26 cellular contexts compared by ENCODE assay signal in the genomic region with DNA sequence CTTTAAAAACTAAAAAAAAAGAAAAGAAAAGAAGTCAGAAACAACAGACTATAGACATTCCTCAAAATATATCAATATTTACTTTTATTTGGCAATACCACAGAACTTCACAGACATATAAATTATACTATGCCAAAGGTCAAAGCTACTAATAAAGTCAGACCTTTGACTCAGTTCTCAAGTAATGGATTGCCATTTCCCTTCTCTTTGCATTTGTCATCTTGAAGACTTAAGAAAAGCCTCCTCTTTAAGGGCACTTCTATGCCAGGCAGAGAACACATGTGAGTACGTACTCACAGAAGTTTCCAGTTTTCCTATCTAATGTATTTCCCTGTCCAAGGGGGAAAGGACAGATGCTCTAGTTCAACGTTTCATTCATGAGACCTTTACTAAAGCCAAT. TPM values are rescaled to one million over a fixed set of nuclear protein-coding genes. Genes with fewer than 3 reads are reported as not detected.
DNase-seq lines count a peak whose midpoint lies in the region; ATAC-seq and TF ChIP-seq lines count a peak whose summit lies in the region.
"Had no signal": no experiment of that assay in that cellular context is flagged by ENCODE, and none has a peak within 500 bp of the region (broad histone marks: within the 10 kb centered on the region; RNA-seq: fewer than 3 reads in every experiment).

No MANE protein-coding gene starts in this region.

- intact Hi-C loops in colonic mucosa (cut with DNase I): no loop called here

- H3K4me1 ChIP-seq in BLaER1 (peaks cover 19% of the 10 kb centered on the region), Karpas-422 (ENCODE audit: low read length) (peaks cover 42% of the 10 kb centered on the region), colonic mucosa (no peaks in the 10 kb centered on the region)
- H3K4me1 ChIP-seq: pancreas, right atrium auricular region had no signal

- DNase-seq in ELR (ENCODE audit: low read depth): peak; percentile 6
- DNase-seq in Karpas-422: no peak
- DNase-seq in left lobe of liver (ENCODE audit: low spot score): no peak
- DNase-seq in GF-D8 (lab: John Stamatoyannopoulos, UW): no peak
- DNase-seq in colonic mucosa: no peak
- DNase-seq in UCSD-AML1 (lab: John Stamatoyannopoulos, UW; ENCODE audit: unreplicated experiment): no peak
- DNase-seq: activated CD4-positive, alpha-beta T cell treated with anti-CD3 and anti-CD28 coated beads, Interleukin-2, amount 50 U/mL, for 48 hours; activated CD4-positive, CD25-positive, alpha-beta regulatory T cell; activated gamma-delta T cell; brain microvascular endothelial cell; effector memory CD4-positive, alpha-beta T cell; erythroblast; head of caudate nucleus; naive thymus-derived CD8-positive, alpha-beta T cell; NCI-H1105 treated with DMSO at 0.1 percent for 48 hours; NCI-H2029 treated with DMSO at 0.1 percent for 48 hours; NCI-H446; pancreas; Right ventricle myocardium superior; stimulated activated CD4-positive, alpha-beta T cell treated with anti-CD3 and anti-CD28 coated beads, Interleukin-4, amount 100 ng/mL, for 1 hour; stimulated activated naive CD4-positive, alpha-beta T cell treated with Interleukin-2 at 50 U/mL for 16 hours; T1000 had no signal

- peaks cover 88% of the 10 kb centered on the region for H3K79me2 ChIP-seq in Karpas-422 (ENCODE audit: low read length)

- H3K4me2 ChIP-seq in BLaER1 (peak overlapping the region; percentile 55; the same call in 1 of the 2 replicates), Karpas-422 (ENCODE audit: low read depth, low read length, poor library complexity, severe bottlenecking) (peak overlapping the region; percentile 44)

- H3K9me3 ChIP-seq in BLaER1: no peaks in the 10 kb centered on the region
- no peaks in the 10 kb centered on the region for H3K9me3 ChIP-seq in Karpas-422 (ENCODE audit: low read length)
- no peaks in the 10 kb centered on the region for H3K9me3 ChIP-seq in colonic mucosa
- H3K9me3 ChIP-seq: pancreas, right atrium auricular region had no signal

- H4K20me1 ChIP-seq in BLaER1 (peaks cover 84% of the 10 kb centered on the region), Karpas-422 (ENCODE audit: insufficient read depth, low read depth, low read length) (peaks cover 4% of the 10 kb centered on the region; the same call in 1 of the 2 replicates)

- H3K36me3 ChIP-seq in BLaER1 (peaks cover 68% of the 10 kb centered on the region), Karpas-422 (ENCODE audit: insufficient read depth, low read length) (peaks cover 30% of the 10 kb centered on the region), colonic mucosa (no peaks in the 10 kb centered on the region)

- H3K27ac ChIP-seq in BLaER1 (no peak overlapping the region), Karpas-422 (ENCODE audit: low read length) (peak overlapping the region; percentile 81), colonic mucosa (no peak overlapping the region)
- H3K27ac ChIP-seq: brain microvascular endothelial cell, pancreas, right atrium auricular region had no signal

- H3K9me2 ChIP-seq in Karpas-422 (replicated peaks; ENCODE audit: insufficient read depth, low read length): no peaks in the 10 kb centered on the region

- H3K9ac ChIP-seq in BLaER1 (no peak overlapping the region), Karpas-422 (ENCODE audit: low read length) (no peak overlapping the region), colonic mucosa (ENCODE audit: low read depth in 2 of 2, low read length in 2 of 2) (no peak overlapping the region)

- no peak overlapping the region for H2AFZ ChIP-seq in Karpas-422 (ENCODE audit: low read length)

- H3K27me3 ChIP-seq in BLaER1: no peaks in the 10 kb centered on the region
- H3K27me3 ChIP-seq in Karpas-422 (ENCODE audit: low read length): no peaks in the 10 kb centered on the region
- no peaks in the 10 kb centered on the region for H3K27me3 ChIP-seq in colonic mucosa
- H3K27me3 ChIP-seq: brain microvascular endothelial cell, pancreas, right atrium auricular region had no signal

- H3K4me3 ChIP-seq in BLaER1: no peak overlapping the region
- no peak overlapping the region for H3K4me3 ChIP-seq in Karpas-422 (ENCODE audit: low read length)
- no peak overlapping the region for H3K4me3 ChIP-seq in colonic mucosa
- H3K4me3 ChIP-seq: pancreas, right atrium auricular region had no signal

- no peak for TF ChIP-seq CTCF in colonic mucosa (IDR thresholded peaks at IDR 0.05)

- peak; percentile 9 for ATAC-seq in left lobe of liver
- no peak for ATAC-seq in GM19395 (IDR thresholded peaks at IDR 0.05; ENCODE audit: unreplicated experiment)
- ATAC-seq: HCT116; naive thymus-derived CD8-positive, alpha-beta T cell; pancreas had no signal

RNA-seq across cellular contexts. Expression of a gene that starts 37.6 kb away (rescaled TPM):
- total RNA-seq in Karpas-422 (2014; rRNA removed; shearing (Covaris generic); ENCODE audit: low replicate concordance): 54.0 and 57.0 TPM in 2 replicates
- 16.6 TPM for total RNA-seq in left lobe of liver
- total RNA-seq in colonic mucosa: 10 to 100 TPM; 36.8 to 46.6 TPM
